1 cellular context compared by ENCODE assay signal in the genomic region with DNA sequence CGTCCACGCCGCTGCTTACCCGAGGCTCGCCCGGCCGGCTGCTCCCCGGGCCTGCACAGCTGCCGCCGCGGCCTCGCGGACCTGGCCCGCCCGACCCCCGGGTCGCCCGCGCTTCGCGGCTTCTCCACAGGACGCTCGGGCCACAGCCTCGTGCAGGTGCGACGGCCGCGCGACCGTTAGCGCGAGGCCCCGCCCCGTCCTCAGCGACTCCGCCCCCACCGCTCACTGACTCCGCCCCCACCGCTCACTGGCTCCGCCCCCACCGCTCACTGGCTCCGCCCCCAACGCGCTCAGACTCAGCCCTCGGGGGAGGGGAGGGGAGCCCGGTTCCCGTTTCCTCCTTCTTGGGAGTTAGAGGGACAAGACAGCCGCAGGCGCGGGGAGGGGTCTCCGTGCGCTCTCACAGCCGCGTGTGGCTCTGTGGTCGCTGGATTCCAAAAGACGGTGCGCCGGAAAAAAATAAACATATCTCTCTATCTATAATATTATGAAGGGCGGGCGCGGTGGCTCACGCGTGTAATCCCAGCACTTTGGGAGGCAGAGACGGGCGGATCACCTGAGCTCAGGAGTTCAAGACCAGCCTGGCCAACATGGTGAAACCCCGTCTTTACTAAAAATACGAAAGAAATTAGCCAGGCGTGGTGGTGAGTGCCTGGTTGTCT.
A peak's percentile ranks its signal among the peaks of the same experiment; 100 is the strongest.
TF ChIP-seq lines count a peak whose summit lies in the region.

A gene with protein sequence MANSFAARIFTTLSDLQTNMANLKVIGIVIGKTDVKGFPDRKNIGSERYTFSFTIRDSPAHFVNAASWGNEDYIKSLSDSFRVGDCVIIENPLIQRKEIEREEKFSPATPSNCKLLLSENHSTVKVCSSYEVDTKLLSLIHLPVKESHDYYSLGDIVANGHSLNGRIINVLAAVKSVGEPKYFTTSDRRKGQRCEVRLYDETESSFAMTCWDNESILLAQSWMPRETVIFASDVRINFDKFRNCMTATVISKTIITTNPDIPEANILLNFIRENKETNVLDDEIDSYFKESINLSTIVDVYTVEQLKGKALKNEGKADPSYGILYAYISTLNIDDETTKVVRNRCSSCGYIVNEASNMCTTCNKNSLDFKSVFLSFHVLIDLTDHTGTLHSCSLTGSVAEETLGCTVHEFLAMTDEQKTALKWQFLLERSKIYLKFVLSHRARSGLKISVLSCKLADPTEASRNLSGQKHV (minus strand): TSS at position 191 of the 662 bp plus-strand sequence. CDS start 3,989 bp downstream, outside the sequence.

TF ChIP-seq in H1, 55 proteins besides CTCF, POLR2A, EP300 and RAD21:
- TF ChIP-seq SP1 (IDR thresholded peaks at IDR 0.05; ENCODE audit: low read depth, low read length) (peak; percentile 21; the same call in 1 of the 2 replicates), JUN (IDR thresholded peaks at IDR 0.05; ENCODE audit: low read depth, low read length) (no peak), GTF2F1 (IDR thresholded peaks at IDR 0.05; ENCODE audit: borderline replicate concordance, low read depth, low read length) (no peak), EGR1 (IDR thresholded peaks at IDR 0.05; ENCODE audit: borderline replicate concordance, low read depth, low read length) (peak; percentile 33; the same call in 1 of the 2 replicates), JUND (IDR thresholded peaks at IDR 0.05; ENCODE audit: low read length) (no peak), KDM4A (IDR thresholded peaks at IDR 0.05; ENCODE audit: low read depth, low read length, severe bottlenecking) (peak; percentile 43), TAF1 (IDR thresholded peaks at IDR 0.05; ENCODE audit: low read depth, low read length) (0 out of 2 replicates have a peak, but pooled peaks have one; percentile 20), CBX8 (IDR thresholded peaks at IDR 0.05; ENCODE audit: borderline replicate concordance, low read depth, low read length) (no peak), BCL11A (IDR thresholded peaks at IDR 0.05; ENCODE audit: low read depth in 2 of 2, low read length in 2 of 2) (no peak)
- TF ChIP-seq, protein P1, sequence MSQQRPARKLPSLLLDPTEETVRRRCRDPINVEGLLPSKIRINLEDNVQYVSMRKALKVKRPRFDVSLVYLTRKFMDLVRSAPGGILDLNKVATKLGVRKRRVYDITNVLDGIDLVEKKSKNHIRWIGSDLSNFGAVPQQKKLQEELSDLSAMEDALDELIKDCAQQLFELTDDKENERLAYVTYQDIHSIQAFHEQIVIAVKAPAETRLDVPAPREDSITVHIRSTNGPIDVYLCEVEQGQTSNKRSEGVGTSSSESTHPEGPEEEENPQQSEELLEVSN (IDR thresholded peaks at IDR 0.05): peak; percentile 89
- TF ChIP-seq, protein P2, sequence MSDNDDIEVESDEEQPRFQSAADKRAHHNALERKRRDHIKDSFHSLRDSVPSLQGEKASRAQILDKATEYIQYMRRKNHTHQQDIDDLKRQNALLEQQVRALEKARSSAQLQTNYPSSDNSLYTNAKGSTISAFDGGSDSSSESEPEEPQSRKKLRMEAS (IDR thresholded peaks at IDR 0.05): peak; percentile 95
